ENCODE assay signal across 18 cellular contexts in genomic region chrX:28848707-28849106, GRCh38.
DNase-seq lines count a peak whose midpoint lies in the region; ATAC-seq, FAIRE-seq and TF ChIP-seq lines count a peak whose summit lies in the region.
"Had no signal": no experiment of that assay in that cellular context is flagged by ENCODE, and none has a peak within 500 bp of the region (broad histone marks: within the 10 kb centered on the region; RNA-seq: fewer than 3 reads in every experiment).

No MANE protein-coding gene starts in this region.

- ATAC-seq in HepG2 (no peak), right lobe of liver (peak; percentile 73 to 80 (median 74))

- H3K4me3 ChIP-seq in liver (ENCODE audit: low read depth in 1 of 3, low read length in 3 of 3) = no peak overlapping the region
- no peak overlapping the region for H3K4me3 ChIP-seq in HepG2 (replicated peaks in 1 of 3; ENCODE audit: insufficient read depth in 1 of 3, low read depth in 2 of 3, low read length in 3 of 3)
- H3K4me3 ChIP-seq in right lobe of liver = no peak overlapping the region
- H3K4me3 ChIP-seq in tibial nerve = no peak overlapping the region
- H3K4me3 ChIP-seq: BLaER1, GM23248 had no signal

- H3K27me3 ChIP-seq in liver (ENCODE audit: control insufficient read depth in 4 of 4, insufficient read depth in 4 of 4, low read length in 3 of 4) = no peaks in the 10 kb centered on the region
- H3K27me3 ChIP-seq in HepG2 (ENCODE audit: control insufficient read depth in 1 of 2, insufficient read depth in 2 of 2, low read length in 2 of 2) = no peaks in the 10 kb centered on the region
- H3K27me3 ChIP-seq in right lobe of liver = no peaks in the 10 kb centered on the region
- no peaks in the 10 kb centered on the region for H3K27me3 ChIP-seq in tibial nerve
- H3K27me3 ChIP-seq: BLaER1 had no signal

- in situ Hi-C loops in HepG2 (cut with HindIII; ENCODE audit: extremely low pct_ligation_motif_present, low pct_unique_long_range_greater_than_20kb) = no loop called here

- WGBS in liver = 30% methylated on average over 3 of the region's 3 CpGs
- WGBS in HepG2 (ENCODE audit: low lambda C conversion rate) = 10% methylated on average over 3 of the region's 3 CpGs
- 38% methylated on average over 3 of the region's 3 CpGs for WGBS in right lobe of liver (ENCODE audit: insufficient coverage, low coverage, low lambda C conversion rate, missing lambda C conversion rate)
- WGBS in tibial nerve, 2 donors = 64 to 70% methylated on average over 3 of the region's 3 CpGs

- TF ChIP-seq RAD21 in liver (IDR thresholded peaks at IDR 0.05) = no peak
- no peak for TF ChIP-seq RAD21 in HepG2 (CRISPR knock-in tag; IDR thresholded peaks at IDR 0.05)

- peak overlapping the region in 1 of 2 donors; percentile 50 for H3K27ac ChIP-seq in liver (ENCODE audit: low read depth in 1 of 2, low read length in 2 of 2)
- no peak overlapping the region for H3K27ac ChIP-seq in HepG2 (ENCODE audit: extremely low read length, insufficient read depth, low read length)
- peak overlapping the region; percentile 88 for H3K27ac ChIP-seq in cingulate gyrus (ENCODE audit: low read depth, low read length)
- H3K27ac ChIP-seq in right lobe of liver = peak overlapping the region in 2 of 3 donors; percentile 2 to 26
- peak overlapping the region; percentile 50 to 84 (median 75) for H3K27ac ChIP-seq in tibial nerve
- H3K27ac ChIP-seq: BLaER1, GM23248, HL-60 had no signal

- no peak for DNase-seq in HepG2 (ENCODE audit: low spot score)
- no peak for DNase-seq in right lobe of liver
- no peak for DNase-seq in tibial nerve (ENCODE audit: low spot score in 2 of 2)
- no peak for DNase-seq in NCI-H2196 (lab: John Stamatoyannopoulos, UW; ENCODE audit: unreplicated experiment)
- DNase-seq in HCEC 1CT = no peak
- DNase-seq in NCI-H2081 treated with DMSO at 0.1 percent for 48 hours (lab: John Stamatoyannopoulos, UW) = no peak
- DNase-seq: 8988T; AML-193; Caco-2; CD8-positive, alpha-beta memory T cell; DND-41; GF-D8; GM23248 had no signal

- TF ChIP-seq POLR2A in HepG2 (IDR thresholded peaks at IDR 0.05; ENCODE audit: insufficient read depth in 1 of 2, low read depth in 2 of 2, low read length in 2 of 2) (no peak), right lobe of liver (IDR thresholded peaks at IDR 0.05) (no peak), tibial nerve (IDR thresholded peaks at IDR 0.05) (no peak)

- BruUV-seq in HepG2 (replicated peaks; lab: Mats Ljungman, UMichigan) = no TSS peak

- H3K36me3 ChIP-seq in liver (ENCODE audit: control insufficient read depth in 4 of 4, insufficient read depth in 3 of 4, low read depth in 1 of 4, low read length in 3 of 4) = no peaks in the 10 kb centered on the region
- no peaks in the 10 kb centered on the region for H3K36me3 ChIP-seq in HepG2 (replicated peaks in 1 of 2; ENCODE audit: control insufficient read depth in 1 of 2, insufficient read depth in 2 of 2, low read length in 2 of 2)
- no peaks in the 10 kb centered on the region for H3K36me3 ChIP-seq in right lobe of liver
- no peaks in the 10 kb centered on the region for H3K36me3 ChIP-seq in tibial nerve
- H3K36me3 ChIP-seq: BLaER1 had no signal

- no peak for FAIRE-seq in HepG2 (lab: Jason Lieb, UNC)
- FAIRE-seq: H54 had no signal

- no peaks in the 10 kb centered on the region for H3K79me2 ChIP-seq in HepG2 (ENCODE audit: insufficient read depth, low read length)

- CTCF ChIA-PET in HepG2 (lab: Yijun Ruan, JAX; ENCODE audit: low intra/inter-chr PET ratio, low total read pairs) = no interaction called here

- POLR2A ChIA-PET in HepG2 (lab: Yijun Ruan, JAX) = no interaction called here

- H3K9ac ChIP-seq in liver (ENCODE audit: low read depth in 1 of 2, low read length in 2 of 2) (no peak overlapping the region), HepG2 (ENCODE audit: insufficient read depth, low read depth, low read length) (no peak overlapping the region)
- H3K9ac ChIP-seq: BLaER1, GM23248 had no signal

- intact Hi-C loops in HepG2 (cut with micrococcal nuclease; ENCODE audit: unreplicated experiment) (no loop called here), right lobe of liver (cut with DNase I) (no loop called here)

- H3K9me3 ChIP-seq in liver (ENCODE audit: control insufficient read depth in 4 of 4, low read length in 3 of 4) (no peaks in the 10 kb centered on the region), HepG2 (ENCODE audit: low read length) (no peaks in the 10 kb centered on the region), right lobe of liver (no peaks in the 10 kb centered on the region), tibial nerve (no peaks in the 10 kb centered on the region)
- H3K9me3 ChIP-seq: BLaER1, Caco-2 had no signal

- no peak overlapping the region for H3K4me2 ChIP-seq in HepG2 (ENCODE audit: low read depth, low read length)
- H3K4me2 ChIP-seq: BLaER1 had no signal

- TF ChIP-seq EP300 in HepG2 (IDR thresholded peaks at IDR 0.05; ENCODE audit: low read depth in 2 of 2, low read length in 2 of 2) = no peak
- TF ChIP-seq EP300 in HepG2 (CRISPR knock-in tag; IDR thresholded peaks at IDR 0.05; ENCODE audit: borderline replicate concordance) = no peak
- no peak for TF ChIP-seq EP300 in tibial nerve (IDR thresholded peaks at IDR 0.05)

- no peak for TF ChIP-seq CTCF in liver (IDR thresholded peaks at IDR 0.05; ENCODE audit: low read depth, low read length, missing input control)
- TF ChIP-seq CTCF in HepG2 (CRISPR knock-in tag; IDR thresholded peaks at IDR 0.05) = no peak
- no peak for TF ChIP-seq CTCF in right lobe of liver (IDR thresholded peaks at IDR 0.05)
- no peak for TF ChIP-seq CTCF in tibial nerve (IDR thresholded peaks at IDR 0.05)

- no peak overlapping the region for H2AFZ ChIP-seq in HepG2 (ENCODE audit: low read length)
- H2AFZ ChIP-seq: GM23248 had no signal

- peaks cover 0 to 15% (median 10%) of the 10 kb centered on the region in 4 donors for H3K4me1 ChIP-seq in liver (ENCODE audit: control insufficient read depth in 4 of 4, insufficient read depth in 4 of 4, low read length in 3 of 4)
- no peaks in the 10 kb centered on the region for H3K4me1 ChIP-seq in HepG2 (ENCODE audit: insufficient read depth, low read length)
- no peaks in the 10 kb centered on the region for H3K4me1 ChIP-seq in right lobe of liver
- no peaks in the 10 kb centered on the region for H3K4me1 ChIP-seq in tibial nerve
- H3K4me1 ChIP-seq: BLaER1, Caco-2 had no signal

- no peaks in the 10 kb centered on the region for H4K20me1 ChIP-seq in HepG2 (ENCODE audit: insufficient read depth, low read length)
- H4K20me1 ChIP-seq: BLaER1 had no signal

TF ChIP-seq in liver, 16 proteins besides CTCF, POLR2A, EP300 and RAD21:
- TF ChIP-seq HNF4A (conservative IDR thresholded peaks at IDR 0.05) (peak; percentile 65 to 71), NR2F2 (IDR thresholded peaks at IDR 0.05) (no peak), EGR1 (IDR thresholded peaks at IDR 0.05; ENCODE audit: low read depth in 2 of 2) (no peak), HNF4G (IDR thresholded peaks at IDR 0.05) (no peak), SP1 (IDR thresholded peaks at IDR 0.05) (peak; percentile 79), MAX (IDR thresholded peaks at IDR 0.05) (no peak), FOXA2 (IDR thresholded peaks at IDR 0.05) (no peak)

TF ChIP-seq in HepG2, 621 proteins besides CTCF, POLR2A, EP300 and RAD21 (continues in another document):
- no peak for TF ChIP-seq LRRFIP1 (CRISPR knock-in tag; conservative IDR thresholded peaks at IDR 0.05)
- TF ChIP-seq PAXIP1 (CRISPR knock-in tag; conservative IDR thresholded peaks at IDR 0.05) = no peak
